In the genomic region with DNA sequence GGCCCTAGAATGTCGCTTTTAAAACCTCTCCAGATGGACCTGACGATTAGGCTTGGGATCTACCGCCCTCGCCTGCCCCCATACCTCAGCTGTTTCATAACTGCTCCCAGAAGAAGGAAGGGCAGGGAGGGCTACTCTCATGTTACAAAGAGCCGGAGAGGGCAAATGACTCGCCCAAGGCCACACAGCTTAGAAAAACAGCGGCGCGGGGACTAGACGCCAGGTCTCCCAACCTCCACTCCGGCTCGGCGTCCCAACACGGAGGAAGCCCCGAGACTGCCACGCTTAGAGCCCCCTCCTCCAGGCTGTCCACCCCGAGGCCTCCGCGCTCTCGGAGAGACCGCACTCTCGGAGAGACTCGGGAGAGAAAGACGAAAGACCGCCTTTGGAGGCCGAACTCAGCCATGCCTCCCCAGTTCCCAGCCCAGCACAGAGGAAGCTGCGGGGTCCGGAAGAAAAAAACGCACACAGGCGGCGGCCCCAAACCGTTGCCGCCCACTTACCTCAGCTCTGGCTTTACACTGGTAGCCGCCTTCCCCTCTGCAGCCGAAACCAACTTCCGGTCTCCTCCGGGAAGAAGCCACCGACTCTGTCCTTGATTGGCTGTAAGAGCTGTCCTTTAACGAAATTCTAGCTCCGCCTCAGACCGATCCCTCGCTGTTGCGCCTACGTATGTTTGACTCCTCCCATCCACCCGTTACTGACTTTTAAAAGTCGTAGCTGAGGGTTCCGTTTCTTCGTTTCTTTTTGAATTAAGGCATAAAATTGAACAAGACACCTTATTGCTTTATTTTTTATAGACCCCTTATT, we compare ENCODE assay signal across 8 cellular contexts. TPM values are rescaled to one million over a fixed set of nuclear protein-coding genes. Genes with fewer than 3 reads are reported as not detected.
DNase-seq lines count a peak whose midpoint lies in the region; ATAC-seq, FAIRE-seq and TF ChIP-seq lines count a peak whose summit lies in the region.

Gene MED7 (minus strand): TSS at position 549 of the 810 bp plus-strand sequence. CDS start 3,434 bp downstream, outside the sequence.

- H3K36me3 ChIP-seq in adrenal gland (replicated peaks in 1 of 2) (peaks cover 0 to 6% of the 10 kb centered on the region in 2 donors), heart right ventricle (peaks cover 0 to 21% (median 9%) of the 10 kb centered on the region in 9 donors), upper lobe of left lung (peaks cover under 1 to 17% (median 7%) of the 10 kb centered on the region in 4 donors)

- H3K27ac ChIP-seq in adrenal gland = peak within 1 kb of the TSS; percentile 81 to 97 (median 93)
- peak within 1 kb of the TSS; percentile 83 to 96 (median 90) for H3K27ac ChIP-seq in heart right ventricle
- H3K27ac ChIP-seq in upper lobe of left lung = peak within 1 kb of the TSS; percentile 89 to 97 (median 93)

- H3K9me3 Mint-ChIP-seq in T-cell = no peaks in the 10 kb centered on the region

- intact Hi-C loops in adrenal gland (cut with DNase I) = no loop called here
- intact Hi-C loops in heart right ventricle (cut with DNase I) = loop anchor here in 1 of 10 donors (10.0 kb wide), 1 partner anchor 332 kb away; no protein-coding TSS in a partner anchor
- intact Hi-C loops in posterior cingulate gyrus (cut with DNase I) = loop anchor here (10.0 kb wide), 1 partner anchor 592 kb away; the partner anchor contains the start of gene THG1L

- DNase-seq in GM12891 (ENCODE audit: insufficient read length, low spot score) (peak; percentile 84), NCI-H1436 treated with DMSO at 0.1 percent for 48 hours (lab: John Stamatoyannopoulos, UW) (peak; percentile 91), T-cell (peak; percentile 68 to 97 (median 93)), adrenal gland (peak; percentile 95 to 98 (median 97)), heart right ventricle (peak; percentile 83 to 98), posterior cingulate gyrus (peak; percentile 86 to 99 (median 92)), upper lobe of left lung (peak; percentile 87 to 95)

- peak within 1 kb of the TSS; percentile 84 to 97 (median 95) for H3K4me3 Mint-ChIP-seq in T-cell

- H3K9me3 ChIP-seq in adrenal gland (replicated peaks in 1 of 3) = no peaks in the 10 kb centered on the region
- H3K9me3 ChIP-seq in heart right ventricle = no peaks in the 10 kb centered on the region
- no peaks in the 10 kb centered on the region for H3K9me3 ChIP-seq in upper lobe of left lung

- H3K4me1 ChIP-seq in adrenal gland (replicated peaks in 1 of 2) = peaks cover 7 to 11% of the 10 kb centered on the region in 2 donors
- peaks cover 0 to 18% (median 14%) of the 10 kb centered on the region in 9 donors for H3K4me1 ChIP-seq in heart right ventricle
- peaks cover 9 to 18% (median 13%) of the 10 kb centered on the region in 4 donors for H3K4me1 ChIP-seq in upper lobe of left lung

- peaks cover 21% of the 10 kb centered on the region for H3K36me3 Mint-ChIP-seq in T-cell

- TF ChIP-seq CTCF in adrenal gland (IDR thresholded peaks at IDR 0.05) = no peak
- TF ChIP-seq CTCF in heart right ventricle (IDR thresholded peaks at IDR 0.05) = no peak
- TF ChIP-seq CTCF in upper lobe of left lung (IDR thresholded peaks at IDR 0.05) = no peak

- ATAC-seq in HG02840 (IDR thresholded peaks at IDR 0.05; ENCODE audit: low FRiP score, unreplicated experiment) (peak; percentile 99), T-cell (replicated peaks in 1 of 4) (peak; percentile 96 to 98 (median 96)), heart right ventricle (peak; percentile 97 to 99 (median 99)), upper lobe of left lung (ENCODE audit: low FRiP score in 2 of 2) (peak; percentile 99 to 100)

- POLR2A ChIA-PET in T-cell (lab: Charles Lee) = interaction anchor here (0.5 to 2.2 kb wide), 26 partner anchors 8 to 717 kb away, joined by 3 to 11 read pairs (median 4); partner anchors contain the start of gene ITK (in 1 of the 2)

- 0 to 1% (median 1%) methylated on average over 29 to 48 of the region's 48 CpGs for WGBS in adrenal gland, 4 donors
- WGBS in heart right ventricle, 2 donors = 1% methylated on average over 48 of the region's 48 CpGs
- 0 to 1% methylated on average over 31 to 41 of the region's 48 CpGs for WGBS in upper lobe of left lung, 2 donors

- no peaks in the 10 kb centered on the region for H3K27me3 ChIP-seq in adrenal gland
- no peaks in the 10 kb centered on the region for H3K27me3 ChIP-seq in heart right ventricle
- no peaks in the 10 kb centered on the region for H3K27me3 ChIP-seq in upper lobe of left lung

- CTCF ChIA-PET in T-cell (lab: Charles Lee) = interaction anchor here (0.5 to 2.3 kb wide), 24 partner anchors 10 to 1199 kb away, joined by 3 to 23 read pairs (median 4); partner anchors contain the start of gene LSM11 (in 1 of the 2)

- H3K4me1 Mint-ChIP-seq in T-cell = peaks cover 32 to 54% (median 50%) of the 10 kb centered on the region in 3 donors

- peak; percentile 92 for TF ChIP-seq POLR2A in GM12891 (IDR thresholded peaks at IDR 0.05; ENCODE audit: low read depth, low read length)
- TF ChIP-seq POLR2A in adrenal gland (IDR thresholded peaks at IDR 0.05) = peak; percentile 78 to 94
- TF ChIP-seq POLR2A in upper lobe of left lung (IDR thresholded peaks at IDR 0.05) = peak in 3 of 4 donors; percentile 65 to 87 (median 66)

- H3K27ac Mint-ChIP-seq in T-cell = peak within 1 kb of the TSS; percentile 99

- H3K4me3 ChIP-seq in adrenal gland (peak within 1 kb of the TSS; percentile 57 to 91 (median 70)), heart right ventricle (peak within 1 kb of the TSS; percentile 77 to 96 (median 88)), upper lobe of left lung (peak within 1 kb of the TSS; percentile 72 to 95 (median 84))

- H3K27me3 Mint-ChIP-seq in T-cell = no peaks in the 10 kb centered on the region

- no peak for TF ChIP-seq EP300 in upper lobe of left lung (IDR thresholded peaks at IDR 0.05)

- FAIRE-seq in GM12891 (lab: Jason Lieb, UNC) = peak; percentile 96

TF ChIP-seq in GM12891, 5 proteins besides CTCF, POLR2A, EP300 and RAD21:
- TF ChIP-seq PAX5 (IDR thresholded peaks at IDR 0.05; ENCODE audit: insufficient read depth, low read length, severe bottlenecking) = peak; percentile 21
- TF ChIP-seq TAF1 (IDR thresholded peaks at IDR 0.05; ENCODE audit: low read depth, low read length) = peak; percentile 91
- TF ChIP-seq SPI1 (IDR thresholded peaks at IDR 0.05; ENCODE audit: low read depth, low read length) = peak; percentile 43
- TF ChIP-seq POLR2AphosphoS5 (IDR thresholded peaks at IDR 0.05; ENCODE audit: low read depth, low read length) = peak; percentile 94
- TF ChIP-seq POU2F2 (IDR thresholded peaks at IDR 0.05; ENCODE audit: low read depth, low read length) = peak; percentile 60; the same call in 1 of the 2 replicates
TF ChIP-seq in GM12891: peak in this region for 5.

RNA-seq across cellular contexts. Expression of gene MED7, which starts in this region (rescaled TPM):
- 15.3 TPM for polyA plus RNA-seq in GM12891 (2012; ENCODE audit: low read depth, missing spikeins)
- total RNA-seq in T-cell (10 to 100 TPM in 3 of 5 donors, 1 to 10 TPM in 2; 5.7 to 14.9 (median 13.1) TPM), adrenal gland (10 to 100 TPM in 7 of 8 donors, 1 to 10 TPM in 1; 9.5 to 45.3 (median 16.7) TPM), heart right ventricle (10 to 100 TPM in 2 of 10 donors, 1 to 10 TPM in 8; 7.3 to 11.5 (median 9.3) TPM), upper lobe of left lung (10 to 100 TPM in 4 of 6 donors, 1 to 10 TPM in 2; 8.5 to 16.7 (median 10.3) TPM)
- polyA plus RNA-seq in adrenal gland (10 to 100 TPM; 16.3 to 42.4 (median 19.6) TPM), heart right ventricle (1 to 10 TPM; 8.5 to 9.7 TPM)

Comparison
In these comparisons a context has a peak if more than half of its experiments do, and no peak if none do; other contexts are left out.
1. Peak in every context shown above with its lines: DNase-seq, ATAC-seq, H3K4me3 ChIP-seq and H3K27ac ChIP-seq.